26 cellular contexts compared by ENCODE assay signal in genomic region chr17:49547566-49547965, GRCh38. TPM values are rescaled to one million over a fixed set of nuclear protein-coding genes. Genes with fewer than 3 reads are reported as not detected.
DNase-seq lines count a peak whose midpoint lies in the region; ATAC-seq and TF ChIP-seq lines count a peak whose summit lies in the region.
"Had no signal": no experiment of that assay in that cellular context is flagged by ENCODE, and none has a peak within 500 bp of the region (broad histone marks: within the 10 kb centered on the region; RNA-seq: fewer than 3 reads in every experiment).

No MANE protein-coding gene starts in this region.

- H3K27me3 ChIP-seq in H7 (ENCODE audit: control insufficient read depth, insufficient read depth, low read length) = no peaks in the 10 kb centered on the region
- no peaks in the 10 kb centered on the region for H3K27me3 ChIP-seq in mesendoderm (ENCODE audit: insufficient read depth, low read length, poor library complexity)
- H3K27me3 ChIP-seq: BE2C, neutrophil, thyroid gland had no signal

- DNase-seq in AG08396 (ENCODE audit: low spot score) (peak; percentile 4), H7 (peak; percentile 39), Right ventricle myocardium superior (no peak), neural crest cell (ENCODE audit: low read depth, low spot score) (no peak), SK-N-DZ (ENCODE audit: low spot score) (no peak), mesendoderm (no peak), COLO668 (lab: John Stamatoyannopoulos, UW; ENCODE audit: unreplicated experiment) (no peak)
- DNase-seq: activated CD4-positive, alpha-beta memory T cell treated with anti-CD3 and anti-CD28 coated beads for 36 hours; activated CD4-positive, CD25-positive, alpha-beta regulatory T cell; activated gamma-delta T cell; Calu3; cortex of kidney; EL; glutamatergic neuron; NCI-H1092; NCI-H187 treated with DMSO at 0.1 percent for 48 hours; NCI-H69; stimulated activated CD4-positive, alpha-beta T cell treated with anti-CD3 and anti-CD28 coated beads, Interleukin-2, amount 100 ng/mL, for 48 hours; stimulated activated naive CD4-positive, alpha-beta T cell treated with Interleukin-2 at 50 U/mL for 16 hours; SW 1271; thyroid gland had no signal

- no peak overlapping the region for H2AK5ac ChIP-seq in mesendoderm (ENCODE audit: low read length)

- no peak overlapping the region for H4K5ac ChIP-seq in mesendoderm (ENCODE audit: low read length)

- H3K9ac ChIP-seq in mesendoderm (ENCODE audit: low read length) = no peak overlapping the region

- no peaks in the 10 kb centered on the region for H3K36me3 ChIP-seq in H7 (replicated peaks; ENCODE audit: control insufficient read depth, insufficient read depth, low read length)
- H3K36me3 ChIP-seq in mesendoderm (ENCODE audit: control insufficient read depth, insufficient read depth, low read length) = no peaks in the 10 kb centered on the region
- H3K36me3 ChIP-seq: BE2C, neutrophil, thyroid gland had no signal

- H3K79me2 ChIP-seq in mesendoderm (ENCODE audit: control insufficient read depth, insufficient read depth, low read length) = no peaks in the 10 kb centered on the region

- no peak overlapping the region for H2BK120ac ChIP-seq in mesendoderm (ENCODE audit: low read depth, low read length)

- no CpG with 5 or more reads among the region's 9 CpGs for WGBS in mesendoderm (ENCODE audit: extremely low coverage, insufficient coverage, low lambda C conversion rate)

- peak; percentile 68 for ATAC-seq in Right ventricle myocardium superior (ENCODE audit: poor library complexity)
- no peak for ATAC-seq in GM18511 (IDR thresholded peaks at IDR 0.05; ENCODE audit: unreplicated experiment)

- H3K4me3 ChIP-seq in H7 (ENCODE audit: insufficient read depth, low read depth, low read length) (no peak overlapping the region), mesendoderm (ENCODE audit: low read length) (no peak overlapping the region)
- H3K4me3 ChIP-seq: smooth muscle cell, thyroid gland had no signal

- H3K23ac ChIP-seq in mesendoderm (ENCODE audit: low read length) = no peak overlapping the region

- peaks cover 34% of the 10 kb centered on the region for H3K4me1 Mint-ChIP-seq in neural crest cell

- no peaks in the 10 kb centered on the region for H3K36me3 Mint-ChIP-seq in neural crest cell (ENCODE audit: low read depth)
- H3K36me3 Mint-ChIP-seq: activated CD4-positive, alpha-beta memory T cell treated with anti-CD3 and anti-CD28 coated beads for 36 hours had no signal

- H3K79me1 ChIP-seq in mesendoderm (ENCODE audit: low read length) = no peaks in the 10 kb centered on the region

- H4K8ac ChIP-seq in mesendoderm (ENCODE audit: low read depth, low read length) = no peak overlapping the region

- H3K4me1 ChIP-seq in mesendoderm (ENCODE audit: control insufficient read depth, low read depth, low read length) = no peaks in the 10 kb centered on the region
- H3K4me1 ChIP-seq: BE2C, thyroid gland had no signal

- intact Hi-C loops in Right ventricle myocardium superior (cut with DNase I) = loop anchor here (5.0 kb wide), 1 partner anchor 50 kb away; the partner anchor contains the start of gene NGFR

- H3K4ac ChIP-seq in mesendoderm (ENCODE audit: low read depth, low read length) = no peak overlapping the region

- no peak overlapping the region for H3K27ac ChIP-seq in mesendoderm (ENCODE audit: low read depth, low read length)
- H3K27ac ChIP-seq: neutrophil, thyroid gland had no signal

- H3K18ac ChIP-seq in mesendoderm (ENCODE audit: low read length) = no peak overlapping the region

- no peak for TF ChIP-seq CTCF in neural crest cell (conservative IDR thresholded peaks at IDR 0.05)

- peak overlapping the region; percentile 53 for H3K27ac Mint-ChIP-seq in neural crest cell (ENCODE audit: unreplicated experiment)
- H3K27ac Mint-ChIP-seq: activated CD4-positive, alpha-beta memory T cell treated with anti-CD3 and anti-CD28 coated beads for 36 hours had no signal

- H3K4me2 ChIP-seq in mesendoderm (ENCODE audit: low read length) = no peak overlapping the region
- H3K4me2 ChIP-seq: smooth muscle cell had no signal

- H3K9me3 Mint-ChIP-seq in neural crest cell = no peaks in the 10 kb centered on the region

- no peak overlapping the region for H2BK15ac ChIP-seq in mesendoderm (replicated peaks; ENCODE audit: low read depth)

- no peak overlapping the region for H2BK5ac ChIP-seq in mesendoderm (ENCODE audit: low read length)

- H3K27me3 Mint-ChIP-seq in neural crest cell (ENCODE audit: low read depth) = no peaks in the 10 kb centered on the region

- H3K4me3 Mint-ChIP-seq in neural crest cell = no peak overlapping the region
- H3K4me3 Mint-ChIP-seq: activated CD4-positive, alpha-beta memory T cell treated with anti-CD3 and anti-CD28 coated beads for 36 hours had no signal

- no peak overlapping the region for H3K56ac ChIP-seq in mesendoderm (ENCODE audit: low read length)

RNA-seq across cellular contexts. Expression of gene NXPH3, which starts 28.1 kb away (rescaled TPM):
- 1.7 and 2.4 TPM in 2 replicates for total RNA-seq in H7 (2014; rRNA removed; shearing (Covaris generic))
- 3.7 TPM for total RNA-seq in Right ventricle myocardium superior
- total RNA-seq in neural crest cell = 0.79 and 1.1 TPM in 2 replicates
- polyA plus RNA-seq in SK-N-DZ (2014; cell fraction: cytosol; rRNA removed) = 0.44 and 0.58 TPM in 2 replicates
- polyA plus RNA-seq in SK-N-DZ (2014; cell fraction: nucleus; rRNA removed) = not detected in 2 replicates
- polyA plus RNA-seq in mesendoderm (2013, experiment 1 of 2) = 0.27 TPM
- 0.38 TPM for polyA plus RNA-seq in mesendoderm (2013, experiment 2 of 2)
- total RNA-seq: Calu3, mononuclear cell had no signal

RNA-seq across cellular contexts. Expression of gene NGFR, which starts 52.5 kb away (rescaled TPM):
- total RNA-seq in H7 (2014; rRNA removed; shearing (Covaris generic)) = 7.9 and 8.7 TPM in 2 replicates
- total RNA-seq in Right ventricle myocardium superior (8.0 TPM), neural crest cell (322 and 334 TPM in 2 replicates)
- polyA plus RNA-seq in SK-N-DZ (2014; cell fraction: cytosol; rRNA removed) = 1.9 and 2.2 TPM in 2 replicates
- polyA plus RNA-seq in SK-N-DZ (2014; cell fraction: nucleus; rRNA removed) = 1.4 TPM in 2 replicates
- polyA plus RNA-seq in mesendoderm (2013, experiment 1 of 2) = 1.8 TPM
- 1.7 TPM for polyA plus RNA-seq in mesendoderm (2013, experiment 2 of 2)

Comparison
In these comparisons a context has a peak if more than half of its experiments do, and no peak if none do; other contexts are left out.
1. DNase-seq: peak in AG08396 (single experiment) and H7 (single experiment); none in Right ventricle myocardium superior (single experiment), neural crest cell (single experiment), SK-N-DZ (single experiment), mesendoderm (single experiment) and COLO668 (single experiment).
2. RNA of gene NGFR, which starts 52.5 kb away (total RNA-seq): 322 to 334 TPM in neural crest cell; 7.9 to 8.7 TPM in H7 and 8.0 TPM in Right ventricle myocardium superior (single experiment); every median in the first group is over 10 times any median in the second.